In genomic region chr2:192026716-192027109, GRCh38 we compare ENCODE assay signal across 26 cellular contexts.
"Had no signal": no experiment of that assay in that cellular context is flagged by ENCODE, and none has a peak within 500 bp of the region (broad histone marks: within the 10 kb centered on the region; RNA-seq: fewer than 3 reads in every experiment).

No MANE protein-coding gene starts in this region.

- ATAC-seq: activated CD4-positive, CD25-positive, alpha-beta regulatory T cell treated with anti-CD3 and anti-CD28 coated beads, Interleukin-2, amount 50 U/mL, for 24 hours; left lobe of liver; mucosa of descending colon; natural killer cell treated with Interleukin-12 subunit alpha and Interleukin-12 subunit beta and Interleukin-15 and Interleukin-18, amount 100 ng/mL, for 72 hours; right lobe of liver had no signal

- H3K27ac ChIP-seq: ascending aorta, brain microvascular endothelial cell, epithelial cell of prostate, neutrophil, right lobe of liver, WERI-Rb-1 had no signal

- H3K4me1 ChIP-seq: ascending aorta, right lobe of liver, uterus had no signal

- H3K27me3 ChIP-seq: ascending aorta, brain microvascular endothelial cell, neutrophil, right lobe of liver, uterus had no signal

- H3K9me3 ChIP-seq: ascending aorta, mucosa of descending colon, neutrophil, right lobe of liver, uterus had no signal

- H3K36me3 ChIP-seq: ascending aorta, brain microvascular endothelial cell, neutrophil, right lobe of liver, uterus, WERI-Rb-1 had no signal

- H3K4me3 ChIP-seq: ascending aorta, lung, mucosa of descending colon, right lobe of liver, uterus had no signal

- DNase-seq: activated CD4-positive, alpha-beta memory T cell treated with anti-CD3 and anti-CD28 coated beads, Interleukin-2, amount 10 ng/mL, durations not matched to agents 7 days and 5 days; activated CD4-positive, alpha-beta T cell treated with anti-CD3 and anti-CD28 coated beads, Interleukin-2, amount 10 ng/mL, durations not matched to agents 7 days and 5 days; activated CD8-positive, alpha-beta memory T cell treated with anti-CD3 and anti-CD28 coated beads, Interleukin-2, amount 50 U/mL, for 48 hours; activated gamma-delta T cell; activated naive CD4-positive, alpha-beta T cell treated with anti-CD3 and anti-CD28 coated beads, Interleukin-2, amount 10 ng/mL, durations not matched to agents 7 days and 5 days; activated naive CD8-positive, alpha-beta T cell treated with anti-CD3 and anti-CD28 coated beads, Interleukin-2, amount 10 ng/mL, durations not matched to agents 7 days and 5 days; activated T-cell treated with anti-CD3 and anti-CD28 coated beads, Interleukin-2, amount 50 U/mL, for 24 hours; brain microvascular endothelial cell; caudate nucleus; cortex of kidney; kidney glomerular epithelial cell; mucosa of descending colon; right lobe of liver; stimulated activated CD4-positive, alpha-beta T cell treated with anti-CD3 and anti-CD28 coated beads, Interleukin-12 subunit alpha, Interleukin-12 subunit beta, amount 100 ng/mL, for 4 hours; stimulated activated CD4-positive, alpha-beta T cell treated with anti-CD3 and anti-CD28 coated beads, Interleukin-4, amount 100 ng/mL, for 1 hour; substantia nigra; T-helper 9 cell; uterus; WERI-Rb-1 had no signal
